In the genomic region with DNA sequence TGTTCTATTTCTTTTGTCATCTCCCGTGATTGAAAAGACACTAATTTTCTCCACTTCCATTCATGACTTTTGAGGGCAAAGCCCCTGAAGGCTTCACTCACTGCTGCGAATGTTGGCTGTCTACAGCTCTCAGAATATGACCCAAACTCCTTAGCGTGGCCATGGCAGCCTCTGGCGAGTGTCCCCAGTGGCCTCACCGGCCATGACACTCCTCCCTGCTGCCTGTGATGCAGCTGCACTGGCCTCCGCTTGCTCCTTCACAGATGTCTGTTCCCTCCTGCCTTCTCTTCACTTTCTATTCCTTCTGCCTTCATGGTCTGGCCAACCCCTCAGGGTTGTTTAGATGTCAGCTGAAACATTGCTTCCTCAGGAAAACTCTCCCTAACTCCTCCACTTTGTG, we compare ENCODE assay signal across 15 cellular contexts. TPM values are rescaled to one million over a fixed set of nuclear protein-coding genes. Genes with fewer than 3 reads are reported as not detected.
"Had no signal": no experiment of that assay in that cellular context is flagged by ENCODE, and none has a peak within 500 bp of the region (broad histone marks: within the 10 kb centered on the region; RNA-seq: fewer than 3 reads in every experiment).

No MANE protein-coding gene starts in this region.

- H3K27ac ChIP-seq: breast epithelium, esophagus squamous epithelium, foreskin keratinocyte, psoas muscle, transverse colon had no signal

- H3K4me3 ChIP-seq: breast epithelium, esophagus squamous epithelium, psoas muscle, transverse colon had no signal

- ATAC-seq: activated CD4-positive, alpha-beta T cell treated with anti-CD3 and anti-CD28 coated beads for 36 hours; activated CD8-positive, alpha-beta T cell treated with anti-CD3 and anti-CD28 coated beads, Interleukin-2, amount 10 ng/mL, durations not matched to agents 7 days and 5 days; foreskin keratinocyte; naive thymus-derived CD8-positive, alpha-beta T cell; psoas muscle; sciatic nerve; stimulated activated naive B cell treated with anti-CD40 and anti-IgM and Interleukin-4, amounts not matched to agents 10 μg/mL and 1 μg/mL and 100 μg/mL, for 72 hours had no signal

- H3K9me3 ChIP-seq: breast epithelium, esophagus squamous epithelium, psoas muscle, transverse colon had no signal

- H3K36me3 Mint-ChIP-seq: activated naive CD8-positive, alpha-beta T cell treated with anti-CD3 and anti-CD28 coated beads, Interleukin-2, amount 10 ng/mL, durations not matched to agents 7 days and 5 days; naive thymus-derived CD8-positive, alpha-beta T cell; stimulated activated naive B cell treated with anti-CD40 and anti-IgM and Interleukin-4, amounts not matched to agents 10 μg/mL and 1 μg/mL and 100 μg/mL, for 72 hours had no signal

- H3K4me3 Mint-ChIP-seq: activated CD4-positive, alpha-beta T cell treated with anti-CD3 and anti-CD28 coated beads for 36 hours; activated CD8-positive, alpha-beta T cell treated with anti-CD3 and anti-CD28 coated beads, Interleukin-2, amount 10 ng/mL, durations not matched to agents 7 days and 5 days; activated naive CD8-positive, alpha-beta T cell treated with anti-CD3 and anti-CD28 coated beads, Interleukin-2, amount 10 ng/mL, durations not matched to agents 7 days and 5 days; naive thymus-derived CD8-positive, alpha-beta T cell; stimulated activated naive B cell treated with anti-CD40 and anti-IgM and Interleukin-4, amounts not matched to agents 10 μg/mL and 1 μg/mL and 100 μg/mL, for 72 hours; T-helper 1 cell treated with Interleukin-12 subunit alpha and Interleukin-12 subunit beta and Interleukin-4 antibody, amounts not matched to agents 30 μg/mL and 1 μg/mL, for 36 hours had no signal

- H3K27me3 ChIP-seq: breast epithelium, esophagus squamous epithelium, foreskin keratinocyte, transverse colon had no signal

- H3K4me1 ChIP-seq: breast epithelium, esophagus squamous epithelium, foreskin keratinocyte, psoas muscle, transverse colon had no signal

- H3K27ac Mint-ChIP-seq: activated CD4-positive, alpha-beta T cell treated with anti-CD3 and anti-CD28 coated beads for 36 hours; activated CD8-positive, alpha-beta T cell treated with anti-CD3 and anti-CD28 coated beads, Interleukin-2, amount 10 ng/mL, durations not matched to agents 7 days and 5 days; activated naive CD8-positive, alpha-beta T cell treated with anti-CD3 and anti-CD28 coated beads, Interleukin-2, amount 10 ng/mL, durations not matched to agents 7 days and 5 days; stimulated activated naive B cell treated with anti-CD40 and anti-IgM and Interleukin-4, amounts not matched to agents 10 μg/mL and 1 μg/mL and 100 μg/mL, for 72 hours; T-helper 1 cell treated with Interleukin-12 subunit alpha and Interleukin-12 subunit beta and Interleukin-4 antibody, amounts not matched to agents 30 μg/mL and 1 μg/mL, for 36 hours had no signal

- DNase-seq: activated CD4-positive, alpha-beta T cell treated with anti-CD3 and anti-CD28 coated beads for 36 hours; activated CD8-positive, alpha-beta memory T cell treated with anti-CD3 and anti-CD28 coated beads, Interleukin-2, amount 50 U/mL, for 48 hours; activated CD8-positive, alpha-beta T cell treated with anti-CD3 and anti-CD28 coated beads, Interleukin-2, amount 10 ng/mL, durations not matched to agents 7 days and 5 days; activated naive CD8-positive, alpha-beta T cell treated with anti-CD3 and anti-CD28 coated beads, Interleukin-2, amount 10 ng/mL, durations not matched to agents 7 days and 5 days; esophagus squamous epithelium; foreskin keratinocyte; head of caudate nucleus; naive thymus-derived CD8-positive, alpha-beta T cell; psoas muscle; stimulated activated CD4-positive, alpha-beta T cell treated with anti-CD3 and anti-CD28 coated beads, Interleukin-2, amount 100 ng/mL, for 24 hours; stimulated activated naive B cell treated with anti-CD40 and anti-IgM and Interleukin-4, amounts not matched to agents 10 μg/mL and 1 μg/mL and 100 μg/mL, for 72 hours; transverse colon had no signal

- H3K4me1 Mint-ChIP-seq: activated CD4-positive, alpha-beta T cell treated with anti-CD3 and anti-CD28 coated beads for 36 hours; activated naive CD8-positive, alpha-beta T cell treated with anti-CD3 and anti-CD28 coated beads, Interleukin-2, amount 10 ng/mL, durations not matched to agents 7 days and 5 days; naive thymus-derived CD8-positive, alpha-beta T cell; stimulated activated naive B cell treated with anti-CD40 and anti-IgM and Interleukin-4, amounts not matched to agents 10 μg/mL and 1 μg/mL and 100 μg/mL, for 72 hours had no signal

- H3K36me3 ChIP-seq: breast epithelium, esophagus squamous epithelium, transverse colon had no signal

- H3K9me3 Mint-ChIP-seq: activated naive CD8-positive, alpha-beta T cell treated with anti-CD3 and anti-CD28 coated beads, Interleukin-2, amount 10 ng/mL, durations not matched to agents 7 days and 5 days; naive thymus-derived CD8-positive, alpha-beta T cell; stimulated activated naive B cell treated with anti-CD40 and anti-IgM and Interleukin-4, amounts not matched to agents 10 μg/mL and 1 μg/mL and 100 μg/mL, for 72 hours; T-helper 1 cell treated with Interleukin-12 subunit alpha and Interleukin-12 subunit beta and Interleukin-4 antibody, amounts not matched to agents 30 μg/mL and 1 μg/mL, for 36 hours had no signal

RNA-seq across cellular contexts. Expression of gene PTPRF, which starts 30.8 kb away (rescaled TPM):
- polyA plus RNA-seq: naive thymus-derived CD8-positive, alpha-beta T cell had no signal
